ENCODE assay signal across 15 cellular contexts in the genomic region with DNA sequence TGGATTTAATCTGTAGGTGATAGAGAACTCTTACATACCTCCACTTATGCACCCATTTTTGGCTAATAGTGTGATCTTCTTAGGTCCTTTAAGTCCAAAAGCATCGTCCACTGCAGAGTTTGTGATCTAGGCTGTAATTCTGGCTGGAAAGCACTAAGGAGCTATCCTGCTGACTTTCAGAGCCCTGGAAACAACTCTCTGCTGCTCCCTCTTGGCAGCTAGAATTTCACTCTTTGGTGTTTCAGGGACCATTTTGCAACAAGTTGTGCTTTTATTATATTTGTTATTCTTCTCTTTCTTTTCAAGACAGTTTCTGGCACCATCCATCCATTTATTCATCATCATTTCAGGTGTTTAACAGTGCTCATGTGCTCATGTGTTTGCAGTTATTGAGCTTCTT.
DNase-seq lines count a peak whose midpoint lies in the region; TF ChIP-seq lines count a peak whose summit lies in the region.
"Had no signal": no experiment of that assay in that cellular context is flagged by ENCODE, and none has a peak within 500 bp of the region (broad histone marks: within the 10 kb centered on the region; RNA-seq: fewer than 3 reads in every experiment).

No MANE protein-coding gene starts in this region.

- H3K4me1 ChIP-seq in Peyer's patch: no peaks in the 10 kb centered on the region

- no peaks in the 10 kb centered on the region for H3K9me3 ChIP-seq in Peyer's patch
- H3K9me3 ChIP-seq: MG63 had no signal

- TF ChIP-seq POLR2A in Peyer's patch (IDR thresholded peaks at IDR 0.05): no peak

- H3K36me3 ChIP-seq in BJ (ENCODE audit: control insufficient read depth, insufficient read depth, low read length) (no peaks in the 10 kb centered on the region), Peyer's patch (no peaks in the 10 kb centered on the region)
- H3K36me3 ChIP-seq: MG63 had no signal

- POLR2A ChIA-PET in BJ (lab: Charles Lee): no interaction called here

- H3K4me3 ChIP-seq in BJ (ENCODE audit: low read depth, low read length): no peak overlapping the region
- H3K4me3 ChIP-seq in cardiac fibroblast (replicated peaks in 1 of 2; ENCODE audit: low read depth in 2 of 2, low read length in 2 of 2): no peak overlapping the region
- no peak overlapping the region for H3K4me3 ChIP-seq in Peyer's patch
- H3K4me3 ChIP-seq: MG63 had no signal

- H3K27ac ChIP-seq in Peyer's patch: no peak overlapping the region
- H3K27ac ChIP-seq: epithelial cell of prostate had no signal

- no peaks in the 10 kb centered on the region for H3K27me3 ChIP-seq in BJ (ENCODE audit: control insufficient read depth, insufficient read depth, low read length)
- H3K27me3 ChIP-seq in Peyer's patch: no peaks in the 10 kb centered on the region
- H3K27me3 ChIP-seq: MG63 had no signal

- TF ChIP-seq CTCF in BJ (IDR thresholded peaks at IDR 0.05; ENCODE audit: insufficient read depth, low read depth, low read length) (0 out of 2 replicates have a peak, but pooled peaks have one; percentile 19), cardiac fibroblast (IDR thresholded peaks at IDR 0.05; ENCODE audit: low read depth, low read length) (peak; percentile 31), Peyer's patch (IDR thresholded peaks at IDR 0.05) (peak in 1 of 6 experiments; percentile 2)

- CTCF ChIA-PET in BJ (lab: Yijun Ruan, JAX): interaction anchor here (1.0 to 2.2 kb wide), 8 partner anchors 10 to 116 kb away, joined by 3 to 18 read pairs (median 4); no protein-coding TSS in a partner anchor

- no peak for DNase-seq in BJ (ENCODE audit: low read depth)
- peak; percentile 20 for DNase-seq in HT-29 (ENCODE audit: low spot score)
- DNase-seq in cardiac fibroblast (ENCODE audit: low read depth in 2 of 2): peak; percentile 10 to 38
- peak; percentile 13 for DNase-seq in medulla oblongata (ENCODE audit: extremely low spot score)
- no peak for DNase-seq in Peyer's patch
- DNase-seq in activated CD8-positive, alpha-beta memory T cell treated with anti-CD3 and anti-CD28 coated beads, Interleukin-2, amount 50 U/mL, for 48 hours: no peak
- no peak for DNase-seq in stimulated activated CD8-positive, alpha-beta memory T cell treated with anti-CD3 and anti-CD28 coated beads, Interleukin-4, amount 100 ng/mL, for 48 hours
- no peak for DNase-seq in NCI-H146 treated with DMSO at 0.1 percent for 48 hours (lab: John Stamatoyannopoulos, UW; ENCODE audit: unreplicated experiment)
- DNase-seq: activated CD8-positive, alpha-beta T cell treated with anti-CD3 and anti-CD28 coated beads, Interleukin-2, amount 10 ng/mL, durations not matched to agents 7 days and 5 days; caudate nucleus; CD8-positive, alpha-beta T cell; MG63; midbrain; T1000 had no signal

Comparison
In these comparisons a context has a peak if more than half of its experiments do, and no peak if none do; other contexts are left out.
1. DNase-seq: peak in HT-29 (single experiment), cardiac fibroblast (2 of 2) and medulla oblongata (single experiment); none in BJ (single experiment), Peyer's patch (0 of 3), activated CD8-positive, alpha-beta memory T cell treated with anti-CD3 and anti-CD28 coated beads, Interleukin-2, amount 50 U/mL, for 48 hours (single experiment), stimulated activated CD8-positive, alpha-beta memory T cell treated with anti-CD3 and anti-CD28 coated beads, Interleukin-4, amount 100 ng/mL, for 48 hours (single experiment) and NCI-H146 treated with DMSO at 0.1 percent for 48 hours (single experiment).